8 cellular contexts compared by ENCODE assay signal in genomic region chr15:77876107-77876820, GRCh38.
A peak's percentile ranks its signal among the peaks of the same experiment; 100 is the strongest.
DNase-seq lines count a peak whose midpoint lies in the region; ATAC-seq, FAIRE-seq and TF ChIP-seq lines count a peak whose summit lies in the region.
"Not testable (repeated sequence)": the region's sequence is repeated elsewhere in the genome, so short reads cannot be mapped to it uniquely, and the experiment has no call there.

No MANE protein-coding gene starts in this region.

- H3K79me1 ChIP-seq in neuronal stem cell (ENCODE audit: low read depth, low read length) = not testable (repeated sequence)

- FAIRE-seq in HTR-8/SVneo (lab: Jason Lieb, UNC) (peak; percentile 81), K562 (lab: Jason Lieb, UNC) (peak; percentile 68), keratinocyte (lab: Jason Lieb, UNC) (peak; percentile 68)

- H2BK120ac ChIP-seq in neuronal stem cell (ENCODE audit: low read depth, low read length) = not testable (repeated sequence)

- H3K9me3 ChIP-seq in K562 (replicated peaks; ENCODE audit: control insufficient read depth, insufficient read depth, low read depth, low read length); keratinocyte (ENCODE audit: control insufficient read depth, low read depth, low read length); right lobe of liver; neuronal stem cell (replicated peaks in 1 of 2; ENCODE audit: control insufficient read depth in 2 of 2, insufficient read depth in 1 of 2, low read depth in 1 of 2, low read length in 2 of 2); upper lobe of right lung: not testable (repeated sequence)

- not testable (repeated sequence) for TF ChIP-seq POLR2A in K562 (conservative IDR thresholded peaks at IDR 0.05); right lobe of liver (IDR thresholded peaks at IDR 0.05)

- not testable (repeated sequence) for TF ChIP-seq CTCF in K562 (IDR thresholded peaks at IDR 0.05 in 2 of 3, conservative IDR thresholded peaks at IDR 0.05 in 1 of 3; ENCODE audit: insufficient read depth in 2 of 3, low read depth in 1 of 3, low read length in 3 of 3); keratinocyte (optimal IDR thresholded peaks at IDR 0.05 in 1 of 3, IDR thresholded peaks at IDR 0.05 in 1 of 3, conservative IDR thresholded peaks at IDR 0.05 in 1 of 3; ENCODE audit: extremely low read depth in 1 of 3, insufficient read depth in 2 of 3, low read length in 3 of 3); right lobe of liver (IDR thresholded peaks at IDR 0.05); upper lobe of right lung (IDR thresholded peaks at IDR 0.05)

- H3K27me3 ChIP-seq in K562 (ENCODE audit: control insufficient read depth in 2 of 2, insufficient read depth in 2 of 2, low read length in 2 of 2) = peaks cover 0 to 18% of the 10 kb centered on the region in 2 experiments; a peak in 1 of 5 replicates
- H3K27me3 ChIP-seq in keratinocyte (ENCODE audit: control insufficient read depth, extremely low read depth, insufficient read depth, low read length); right lobe of liver; neuronal stem cell (ENCODE audit: control insufficient read depth in 3 of 3, insufficient read depth in 3 of 3, low read depth in 1 of 3, low read length in 3 of 3); upper lobe of right lung: not testable (repeated sequence)

- not testable (repeated sequence) for H3K4ac ChIP-seq in neuronal stem cell (ENCODE audit: low read length)

- not testable (repeated sequence) for TF ChIP-seq RAD21 in K562 (CRISPR knock-in tag; conservative IDR thresholded peaks at IDR 0.05 in 1 of 2, IDR thresholded peaks at IDR 0.05 in 1 of 2)

- not testable (repeated sequence) for H2BK15ac ChIP-seq in neuronal stem cell (ENCODE audit: low read length)

- intact Hi-C loops in K562 (cut with micrococcal nuclease); Right ventricle myocardium inferior (cut with DNase I); right lobe of liver (cut with DNase I); upper lobe of right lung (cut with DNase I): not testable (repeated sequence)

- not testable (repeated sequence) for H3K23ac ChIP-seq in neuronal stem cell (ENCODE audit: low read depth, low read length, poor library complexity)

- BruUV-seq in K562 (replicated peaks; lab: Mats Ljungman, UMichigan) = not testable (repeated sequence)

- H3K4me3 ChIP-seq in K562; keratinocyte (ENCODE audit: control insufficient read depth in 2 of 3, extremely low read depth in 1 of 3, insufficient read depth in 2 of 3, low read depth in 1 of 3, low read length in 3 of 3); right lobe of liver; neuronal stem cell (ENCODE audit: low read length in 2 of 2); upper lobe of right lung: not testable (repeated sequence)

- not testable (repeated sequence) for H4K8ac ChIP-seq in neuronal stem cell (ENCODE audit: low read depth, low read length)

- H3K36me3 Mint-ChIP-seq in stimulated activated memory B cell treated with anti-CD40 and anti-IgM and Interleukin-4, amounts not matched to agents 10 μg/mL and 1 μg/mL and 100 μg/mL, for 72 hours = not testable (repeated sequence)

- dilution Hi-C loops in keratinocyte (cut with MboI; ENCODE audit: extremely low pct_ligation_motif_present, low sequenced_read_pairs) = not testable (repeated sequence)

- CTCF ChIA-PET in K562 (lab: Yijun Ruan, JAX; ENCODE audit: low intra/inter-chr PET ratio) = not testable (repeated sequence)

- H3K14ac ChIP-seq in neuronal stem cell (ENCODE audit: low read length) = not testable (repeated sequence)

- not testable (repeated sequence) for H2BK5ac ChIP-seq in neuronal stem cell (ENCODE audit: low read length)

- WGBS in K562 (ENCODE audit: insufficient coverage, low coverage, missing lambda C conversion rate) = 3% methylated on average over 3 of the region's 9 CpGs
- 20% methylated on average over 2 of the region's 9 CpGs for whole genome bisulfite sequencing in right lobe of liver (ENCODE audit: insufficient coverage, low coverage, low lambda C conversion rate, missing lambda C conversion rate)
- no CpG with 5 or more reads among the region's 9 CpGs for WGBS in neuronal stem cell (ENCODE audit: extremely low coverage in 2 of 2, insufficient read length in 2 of 2, insufficient replicate concordance in 1 of 2), 2 donors

- not testable (repeated sequence) for H3K9me1 ChIP-seq in K562 (ENCODE audit: control insufficient read depth, insufficient read depth, low read length); keratinocyte (ENCODE audit: control insufficient read depth, extremely low read depth, insufficient read depth, low read length)

- POLR2A ChIA-PET in K562 (lab: Yijun Ruan, JAX) = not testable (repeated sequence)

- H2AK5ac ChIP-seq in neuronal stem cell (ENCODE audit: low read depth, low read length) = not testable (repeated sequence)

- H4K91ac ChIP-seq in neuronal stem cell (ENCODE audit: low read depth, low read length, poor library complexity) = not testable (repeated sequence)

- peak overlapping the region; percentile 80 for H3K18ac ChIP-seq in neuronal stem cell (ENCODE audit: low read length)

- not testable (repeated sequence) for H3K4me3 Mint-ChIP-seq in stimulated activated memory B cell treated with anti-CD40 and anti-IgM and Interleukin-4, amounts not matched to agents 10 μg/mL and 1 μg/mL and 100 μg/mL, for 72 hours

- H3K27ac ChIP-seq in K562 (ENCODE audit: extremely low read depth, low read depth, low read length); keratinocyte (ENCODE audit: control insufficient read depth, insufficient read depth, low read length); neuronal stem cell (replicated peaks; ENCODE audit: low read length); upper lobe of right lung: not testable (repeated sequence)
- peak overlapping the region in 1 of 3 donors; percentile 43 for H3K27ac ChIP-seq in right lobe of liver

- not testable (repeated sequence) for H3K27me3 Mint-ChIP-seq in stimulated activated memory B cell treated with anti-CD40 and anti-IgM and Interleukin-4, amounts not matched to agents 10 μg/mL and 1 μg/mL and 100 μg/mL, for 72 hours

- H2BK12ac ChIP-seq in neuronal stem cell (ENCODE audit: low read length) = peak overlapping the region; percentile 73

- H3K36me3 ChIP-seq in K562 (ENCODE audit: control insufficient read depth, insufficient read depth, low read length); keratinocyte (ENCODE audit: control insufficient read depth in 2 of 2, extremely low read depth in 1 of 2, insufficient read depth in 2 of 2, low read length in 2 of 2); right lobe of liver; neuronal stem cell (replicated peaks in 1 of 2; ENCODE audit: control insufficient read depth in 2 of 2, insufficient read depth in 2 of 2, low read length in 2 of 2); upper lobe of right lung: not testable (repeated sequence)

- ATAC-seq in K562 = not testable (repeated sequence)
- peak; percentile 48 for ATAC-seq in Right ventricle myocardium inferior
- peak; percentile 92 to 95 (median 95) for ATAC-seq in right lobe of liver
- peak; percentile 4 for ATAC-seq in stimulated activated memory B cell treated with anti-CD40 and anti-IgM and Interleukin-4, amounts not matched to agents 10 μg/mL and 1 μg/mL and 100 μg/mL, for 72 hours
- ATAC-seq in upper lobe of right lung = peak; percentile 71

- not testable (repeated sequence) for H2AFZ ChIP-seq in K562 (ENCODE audit: low read depth, low read length); keratinocyte (ENCODE audit: control insufficient read depth, low read length); neuronal stem cell (ENCODE audit: low read length)

- H3K4me1 Mint-ChIP-seq in stimulated activated memory B cell treated with anti-CD40 and anti-IgM and Interleukin-4, amounts not matched to agents 10 μg/mL and 1 μg/mL and 100 μg/mL, for 72 hours = not testable (repeated sequence)

- H3K27ac Mint-ChIP-seq in stimulated activated memory B cell treated with anti-CD40 and anti-IgM and Interleukin-4, amounts not matched to agents 10 μg/mL and 1 μg/mL and 100 μg/mL, for 72 hours = not testable (repeated sequence)

- H3K9me3 Mint-ChIP-seq in stimulated activated memory B cell treated with anti-CD40 and anti-IgM and Interleukin-4, amounts not matched to agents 10 μg/mL and 1 μg/mL and 100 μg/mL, for 72 hours = not testable (repeated sequence)

- H4K20me1 ChIP-seq in K562 (replicated peaks; ENCODE audit: control insufficient read depth, insufficient read depth, low read length); keratinocyte (ENCODE audit: control insufficient read depth, extremely low read depth, insufficient read depth, low read length): not testable (repeated sequence)

- not testable (repeated sequence) for TF ChIP-seq EP300 in K562 (IDR thresholded peaks at IDR 0.05; ENCODE audit: low read length)

- in situ Hi-C loops in K562 (cut with MboI) = loop anchor here (10.0 kb wide), 1 partner anchor 211 kb away; no protein-coding TSS in a partner anchor

- H3K4me2 ChIP-seq in K562 (ENCODE audit: insufficient read depth, low read length); keratinocyte (ENCODE audit: control insufficient read depth, extremely low read depth, insufficient read depth, low read depth, low read length); neuronal stem cell (ENCODE audit: insufficient read depth, low read length, poor library complexity, severe bottlenecking): not testable (repeated sequence)

- not testable (repeated sequence) for H3K4me1 ChIP-seq in K562 (replicated peaks in 1 of 2; ENCODE audit: control insufficient read depth in 2 of 2, insufficient read depth in 2 of 2, low read length in 2 of 2); keratinocyte (ENCODE audit: control insufficient read depth, extremely low read depth, insufficient read depth, low read length); right lobe of liver; neuronal stem cell (ENCODE audit: control insufficient read depth in 2 of 2, insufficient read depth in 1 of 2, low read depth in 1 of 2, low read length in 2 of 2); upper lobe of right lung

- DNase-seq in HTR-8/SVneo (ENCODE audit: insufficient read length, low spot score); K562 (ENCODE audit: extremely low read depth in 1 of 4, low spot score in 3 of 4); Right ventricle myocardium inferior (ENCODE audit: missing footprints); keratinocyte (ENCODE audit: low read depth, low spot score); neuronal stem cell (ENCODE audit: low spot score); upper lobe of right lung: not testable (repeated sequence)
- DNase-seq in right lobe of liver = peak in 1 of 3 donors; percentile 55

- H3K79me2 ChIP-seq in K562 (ENCODE audit: control insufficient read depth, insufficient read depth, low read length); keratinocyte (ENCODE audit: control insufficient read depth, insufficient read depth, low read length): not testable (repeated sequence)

- not testable (repeated sequence) for H3K9ac ChIP-seq in K562 (ENCODE audit: insufficient read depth in 1 of 2, low read depth in 2 of 2, low read length in 2 of 2); keratinocyte (ENCODE audit: control insufficient read depth, extremely low read depth, insufficient read depth, low read length); neuronal stem cell (ENCODE audit: low read depth, low read length, poor library complexity)
